In the genomic region with DNA sequence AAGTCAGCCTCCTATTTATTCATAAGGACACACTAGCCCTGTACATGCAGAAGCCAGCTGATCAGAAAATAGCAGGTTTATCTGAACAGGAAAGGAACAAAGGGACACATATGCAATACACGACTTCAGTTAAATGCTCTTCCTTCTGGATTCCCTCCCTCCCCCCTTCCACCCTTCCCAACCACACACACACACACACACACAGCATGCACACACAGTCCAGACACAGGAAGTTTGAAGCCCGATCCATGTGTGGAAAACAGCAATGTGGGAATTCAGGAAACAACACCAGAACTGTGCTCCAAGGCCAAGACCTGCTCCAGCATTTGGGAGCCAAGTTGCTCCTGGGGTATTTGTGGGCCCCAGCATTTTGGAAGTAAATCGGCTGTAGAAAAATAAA, we compare ENCODE assay signal across 15 cellular contexts.
"Had no signal": no experiment of that assay in that cellular context is flagged by ENCODE, and none has a peak within 500 bp of the region (broad histone marks: within the 10 kb centered on the region; RNA-seq: fewer than 3 reads in every experiment).

No MANE protein-coding gene starts in this region.

- H3K36me3 Mint-ChIP-seq: activated naive CD4-positive, alpha-beta T cell treated with anti-CD3 and anti-CD28 coated beads, Interleukin-2, amount 10 ng/mL, durations not matched to agents 7 days and 5 days had no signal

- H3K4me1 ChIP-seq: right lobe of liver had no signal

- H3K27me3 ChIP-seq: right lobe of liver, suprapubic skin had no signal

- H3K9me3 Mint-ChIP-seq: activated naive CD4-positive, alpha-beta T cell treated with anti-CD3 and anti-CD28 coated beads, Interleukin-2, amount 10 ng/mL, durations not matched to agents 7 days and 5 days; activated T-helper 2 cell treated with anti-CD3 and anti-CD28 coated beads, Interferon-gamma antibody, Interleukin-2, Interleukin-4, amounts not matched to agents 10 μg/mL and 5 μg/mL and 100 μg/mL, durations not matched to agents 14 hours and 24 hours and 36 hours; effector memory CD8-positive, alpha-beta T cell; T-helper 2 cell treated with Interferon-gamma antibody and Interleukin-4, amounts not matched to agents 5 μg/mL and 100 μg/mL, for 36 hours had no signal

- ATAC-seq: effector memory CD8-positive, alpha-beta T cell; left cardiac atrium; right lobe of liver; stimulated activated naive CD8-positive, alpha-beta T cell treated with anti-CD3 and anti-CD28 coated beads, Interleukin-15, Interleukin-2, amounts not matched to agents 100 U/mL and 50 U/mL, for 24 hours had no signal

- H3K36me3 ChIP-seq: right lobe of liver, suprapubic skin had no signal

- H3K4me3 Mint-ChIP-seq: activated naive CD4-positive, alpha-beta T cell treated with anti-CD3 and anti-CD28 coated beads, Interleukin-2, amount 10 ng/mL, durations not matched to agents 7 days and 5 days; effector memory CD8-positive, alpha-beta T cell; T-helper 2 cell treated with Interferon-gamma antibody and Interleukin-4, amounts not matched to agents 5 μg/mL and 100 μg/mL, for 36 hours had no signal

- H3K27ac Mint-ChIP-seq: activated naive CD4-positive, alpha-beta T cell treated with anti-CD3 and anti-CD28 coated beads, Interleukin-2, amount 10 ng/mL, durations not matched to agents 7 days and 5 days; activated T-helper 2 cell treated with anti-CD3 and anti-CD28 coated beads, Interferon-gamma antibody, Interleukin-2, Interleukin-4, amounts not matched to agents 10 μg/mL and 5 μg/mL and 100 μg/mL, durations not matched to agents 14 hours and 24 hours and 36 hours; effector memory CD8-positive, alpha-beta T cell; T-helper 2 cell treated with Interferon-gamma antibody and Interleukin-4, amounts not matched to agents 5 μg/mL and 100 μg/mL, for 36 hours had no signal

- H3K4me3 ChIP-seq: right lobe of liver, suprapubic skin had no signal

- H3K9me3 ChIP-seq: right lobe of liver, suprapubic skin had no signal

- H3K27me3 Mint-ChIP-seq: activated naive CD4-positive, alpha-beta T cell treated with anti-CD3 and anti-CD28 coated beads, Interleukin-2, amount 10 ng/mL, durations not matched to agents 7 days and 5 days; effector memory CD8-positive, alpha-beta T cell had no signal

- DNase-seq: activated CD4-positive, alpha-beta T cell treated with anti-CD3 and anti-CD28 coated beads, Interleukin-2, amount 50 U/mL, for 1 hour; activated naive CD4-positive, alpha-beta T cell treated with anti-CD3 and anti-CD28 coated beads, Interleukin-2, amount 10 ng/mL, durations not matched to agents 7 days and 5 days; caudate nucleus; effector memory CD8-positive, alpha-beta T cell; erythroblast; hypothalamus; left cardiac atrium; mesendoderm; right lobe of liver; stimulated activated CD4-positive, alpha-beta T cell treated with anti-CD3 and anti-CD28 coated beads, Interleukin-2, amount 100 ng/mL, for 48 hours; stimulated activated naive CD8-positive, alpha-beta T cell treated with anti-CD3 and anti-CD28 coated beads, Interleukin-15, Interleukin-2, amounts not matched to agents 100 U/mL and 50 U/mL, for 24 hours; SW 1271 had no signal

- H3K27ac ChIP-seq: right lobe of liver, suprapubic skin had no signal
